Comparison of ENCODE assay signal across 8 cellular contexts in genomic region chrX:154397888-154398667, GRCh38. TPM values are rescaled to one million over a fixed set of nuclear protein-coding genes. Genes with fewer than 3 reads are reported as not detected.
DNase-seq lines count a peak whose midpoint lies in the region; ATAC-seq, FAIRE-seq and TF ChIP-seq lines count a peak whose summit lies in the region.

TSS of gene RPL10 (plus strand) at chrX:154398377. CDS start at chrX:154398520, 143 bp downstream.

- H3K36me3 ChIP-seq in BE2C, result peaks cover 33% of the 10 kb centered on the region
- H3K36me3 ChIP-seq in kidney (ENCODE audit: control insufficient read depth in 1 of 2, insufficient read depth in 2 of 2, low read length in 2 of 2), result peaks cover 8 to 15% of the 10 kb centered on the region in 2 donors

- intact Hi-C loops in activated CD4-positive, alpha-beta T cell treated with anti-CD3 and anti-CD28 coated beads for 36 hours (cut with DNase I, micrococcal nuclease), result loop anchor here in 1 of 2 experiments (1.0 to 2.0 kb wide), 12 partner anchors 13 to 674 kb away; partner anchors contain the start of genes ABCD1, ATP6AP1, BCAP31 and FAM3A
- intact Hi-C loops in kidney (cut with DNase I), result no loop called here

- H3K4me3 ChIP-seq in BE2C (ENCODE audit: low read depth, low read length), result peak within 1 kb of the TSS; percentile 81
- peak within 1 kb of the TSS; percentile 90 to 93 for H3K4me3 ChIP-seq in kidney (ENCODE audit: low read length in 2 of 2)

- no peaks in the 10 kb centered on the region for H3K9me3 Mint-ChIP-seq in activated CD4-positive, alpha-beta T cell treated with anti-CD3 and anti-CD28 coated beads for 36 hours (ENCODE audit: low read depth)
- no peaks in the 10 kb centered on the region for H3K9me3 Mint-ChIP-seq in chondrocyte (ENCODE audit: low read depth)

- no peak for TF ChIP-seq CTCF in BE2C (IDR thresholded peaks at IDR 0.05; ENCODE audit: low read depth, low read length)
- TF ChIP-seq CTCF in chondrocyte (IDR thresholded peaks at IDR 0.05), result no peak
- no peak for TF ChIP-seq CTCF in kidney (IDR thresholded peaks at IDR 0.05; ENCODE audit: borderline replicate concordance, extremely low read depth, insufficient read depth)

- peak within 1 kb of the TSS; percentile 95 to 99 for H3K9ac ChIP-seq in kidney (ENCODE audit: low read length in 2 of 2)

- peaks cover 35% of the 10 kb centered on the region for H3K36me3 Mint-ChIP-seq in activated CD4-positive, alpha-beta T cell treated with anti-CD3 and anti-CD28 coated beads for 36 hours (ENCODE audit: low read depth)
- H3K36me3 Mint-ChIP-seq in chondrocyte (ENCODE audit: low read depth), result peaks cover 20% of the 10 kb centered on the region

- H3K4me3 Mint-ChIP-seq in activated CD4-positive, alpha-beta T cell treated with anti-CD3 and anti-CD28 coated beads for 36 hours, result peak within 1 kb of the TSS; percentile 99
- peak within 1 kb of the TSS; percentile 96 for H3K4me3 Mint-ChIP-seq in chondrocyte (ENCODE audit: unreplicated experiment)

- no peaks in the 10 kb centered on the region for H3K4me1 Mint-ChIP-seq in activated CD4-positive, alpha-beta T cell treated with anti-CD3 and anti-CD28 coated beads for 36 hours
- peaks cover 11% of the 10 kb centered on the region for H3K4me1 Mint-ChIP-seq in chondrocyte (ENCODE audit: low read depth)

- peak; percentile 69 for ATAC-seq in HG03457 (IDR thresholded peaks at IDR 0.05; ENCODE audit: unreplicated experiment)
- ATAC-seq in activated CD4-positive, alpha-beta T cell treated with anti-CD3 and anti-CD28 coated beads for 36 hours, result peak; percentile 80

- DNase-seq in BE2C (peak; percentile 95), GM19240 (ENCODE audit: insufficient read length, low spot score) (peak; percentile 70), NCI-H524 treated with DMSO at 0.1 percent for 48 hours (lab: John Stamatoyannopoulos, UW) (peak; percentile 91), chondrocyte (ENCODE audit: low spot score) (peak; percentile 99), kidney (peak; percentile 98)
- peak; percentile 94 for DNase-seq in activated CD4-positive, alpha-beta T cell treated with anti-CD3 and anti-CD28 coated beads for 36 hours
- peak; percentile 76 to 77 for DNase-seq in stimulated activated CD4-positive, alpha-beta T cell treated with anti-CD3 and anti-CD28 coated beads, Interleukin-15, amount 100 ng/mL, for 1 hour (ENCODE audit: low read depth in 1 of 2, low spot score in 1 of 2)

- peak; percentile 66 for FAIRE-seq in kidney (lab: Jason Lieb, UNC)

- H3K9me3 ChIP-seq in BE2C (no peaks in the 10 kb centered on the region), kidney (ENCODE audit: control insufficient read depth in 1 of 2, low read length in 2 of 2) (no peaks in the 10 kb centered on the region)

- H3K27me3 Mint-ChIP-seq in activated CD4-positive, alpha-beta T cell treated with anti-CD3 and anti-CD28 coated beads for 36 hours, result no peaks in the 10 kb centered on the region
- H3K27me3 Mint-ChIP-seq in chondrocyte (ENCODE audit: low read depth), result no peaks in the 10 kb centered on the region

- H3K27me3 ChIP-seq in BE2C, result 0 out of 2 replicates have a peak, but pooled peaks cover 2% of the 10 kb centered on the region

- CTCF ChIA-PET in activated CD4-positive, alpha-beta T cell treated with anti-CD3 and anti-CD28 coated beads for 36 hours (lab: Charles Lee), result interaction anchor here (1.0 to 1.4 kb wide), 2 partner anchors 14 to 31 kb away, joined by 3 to 5 read pairs; no protein-coding TSS in a partner anchor

- H3K4me1 ChIP-seq in BE2C, result no peaks in the 10 kb centered on the region
- peaks cover 7 to 21% of the 10 kb centered on the region in 2 donors for H3K4me1 ChIP-seq in kidney (ENCODE audit: control insufficient read depth in 1 of 2, insufficient read depth in 1 of 2, low read depth in 1 of 2, low read length in 2 of 2)

- POLR2A ChIA-PET in activated CD4-positive, alpha-beta T cell treated with anti-CD3 and anti-CD28 coated beads for 36 hours (lab: Charles Lee), result interaction anchor here (0.6 to 1.6 kb wide), 6 partner anchors 11 to 127 kb away, joined by 3 to 7 read pairs (median 4); partner anchors contain the start of genes DNASE1L1 and EMD

- H3K27ac ChIP-seq in kidney (ENCODE audit: low read depth in 2 of 2, low read length in 2 of 2), result peak within 1 kb of the TSS; percentile 96 to 98

- peak within 1 kb of the TSS; percentile 100 for H3K27ac Mint-ChIP-seq in activated CD4-positive, alpha-beta T cell treated with anti-CD3 and anti-CD28 coated beads for 36 hours
- H3K27ac Mint-ChIP-seq in chondrocyte (ENCODE audit: unreplicated experiment), result peak within 1 kb of the TSS; percentile 99

RNA-seq across cellular contexts. Expression of gene RPL10, which starts in this region (rescaled TPM):
- 1,809 TPM for polyA plus RNA-seq in BE2C (2012; ENCODE audit: insufficient read depth, insufficient read length, low read depth)
- total RNA-seq in activated CD4-positive, alpha-beta T cell treated with anti-CD3 and anti-CD28 coated beads for 36 hours, result 1,000 to 10,000 TPM; 1,286 to 2,705 TPM
- 1,847 to 2,160 TPM (median 2,120 TPM) in 3 replicates for total RNA-seq in chondrocyte
- 2,684 TPM for total RNA-seq in kidney
- 2,858 TPM for polyA plus RNA-seq in kidney (ENCODE audit: insufficient read depth, low read depth, low replicate concordance)

Comparison
In these comparisons a context has a peak if more than half of its experiments do, and no peak if none do; other contexts are left out.
1. Peak in every context shown above with its lines: DNase-seq, ATAC-seq, H3K4me3 ChIP-seq and H3K27ac ChIP-seq.